ENCODE assay signal across 1 cellular context in genomic region chr12:57632898-57633825, GRCh38.
TF ChIP-seq lines count a peak whose summit lies in the region.

Gene B4GALNT1 (minus strand): TSS chr12:57633201. CDS start chr12:57632132, 1,069 bp downstream.

TF ChIP-seq in GM23338, 12 proteins besides CTCF, POLR2A, EP300 and RAD21 (continued from another document):
- no peak for TF ChIP-seq ZNF462 (CRISPR knock-in tag; IDR thresholded peaks at IDR 0.05)
